In genomic region chr19:4669723-4670480, GRCh38 we compare ENCODE assay signal across 1 cellular context.
TF ChIP-seq lines count a peak whose summit lies in the region.

Gene MYDGF, minus strand, starts transcription at chr19:4670342. Its CDS starts 8 bp downstream, at chr19:4670334.

TF ChIP-seq in HepG2, 621 proteins besides CTCF, POLR2A, EP300 and RAD21 (continued from another document and continues in another):
- TF ChIP-seq PRDM15 (CRISPR knock-in tag; IDR thresholded peaks at IDR 0.05) (no peak), TBX2 (CRISPR knock-in tag; IDR thresholded peaks at IDR 0.05; ENCODE audit: borderline replicate concordance) (peak; percentile 51), PAF1 (CRISPR knock-in tag; IDR thresholded peaks at IDR 0.05) (no peak), LBX2 (CRISPR knock-in tag; IDR thresholded peaks at IDR 0.05; ENCODE audit: borderline replicate concordance) (peak; percentile 46; the same call in 1 of the 2 replicates), ZSCAN5A (CRISPR knock-in tag; IDR thresholded peaks at IDR 0.05; ENCODE audit: borderline replicate concordance) (no peak), SOX6 (IDR thresholded peaks at IDR 0.05) (no peak), SOX6 (CRISPR knock-in tag; IDR thresholded peaks at IDR 0.05) (0 out of 2 replicates have a peak, but pooled peaks have one; percentile 12), ATF6 (CRISPR knock-in tag; conservative IDR thresholded peaks at IDR 0.05) (peak; percentile 29; the same call in 1 of the 2 replicates), BCL3 (CRISPR knock-in tag; IDR thresholded peaks at IDR 0.05) (0 out of 2 replicates have a peak, but pooled peaks have one; percentile 61), ZFX (CRISPR knock-in tag; IDR thresholded peaks at IDR 0.05; ENCODE audit: low read depth) (peak; percentile 97), ZNF724P (CRISPR knock-in tag; IDR thresholded peaks at IDR 0.05; ENCODE audit: borderline replicate concordance) (no peak), ZNF335 (CRISPR knock-in tag; IDR thresholded peaks at IDR 0.05) (peak; percentile 90), SRSF1 (optimal IDR thresholded peaks at IDR 0.05; ENCODE audit: low read depth, low read length) (peak; percentile 13), NONO (IDR thresholded peaks at IDR 0.05) (no peak), NONO (CRISPR knock-in tag; conservative IDR thresholded peaks at IDR 0.05) (peak; percentile 76; the same call in 1 of the 2 replicates), MXI1 (IDR thresholded peaks at IDR 0.05; ENCODE audit: borderline replicate concordance, low read depth, low read length) (peak; percentile 97; the same call in 2 of the 3 replicates), FOXJ3 (CRISPR knock-in tag; IDR thresholded peaks at IDR 0.05; ENCODE audit: borderline replicate concordance) (no peak), HNF1A (IDR thresholded peaks at IDR 0.05; ENCODE audit: low read depth) (no peak), HNF1A (CRISPR knock-in tag; IDR thresholded peaks at IDR 0.05; ENCODE audit: borderline replicate concordance) (peak; percentile 71; the same call in 1 of the 2 replicates), RARA (CRISPR knock-in tag; IDR thresholded peaks at IDR 0.05) (peak; percentile 34; the same call in 1 of the 2 replicates), HOXA3 (CRISPR knock-in tag; IDR thresholded peaks at IDR 0.05) (peak; percentile 96), KLF9 (CRISPR knock-in tag; IDR thresholded peaks at IDR 0.05; ENCODE audit: low read depth) (0 out of 2 replicates have a peak, but pooled peaks have one; percentile 20), CBX1 (IDR thresholded peaks at IDR 0.05; ENCODE audit: low read depth) (peak; percentile 84), ZNF609 (CRISPR knock-in tag; IDR thresholded peaks at IDR 0.05; ENCODE audit: borderline replicate concordance) (peak; percentile 56; the same call in 1 of the 2 replicates), SIX4 (CRISPR knock-in tag; IDR thresholded peaks at IDR 0.05) (peak; percentile 25; the same call in 1 of the 2 replicates), AHDC1 (CRISPR knock-in tag; IDR thresholded peaks at IDR 0.05; ENCODE audit: borderline replicate concordance) (no peak), AGO2 (optimal IDR thresholded peaks at IDR 0.05; ENCODE audit: low read depth, low read length) (peak; percentile 68), MAF1 (CRISPR knock-in tag; IDR thresholded peaks at IDR 0.05; ENCODE audit: borderline replicate concordance) (0 out of 2 replicates have a peak, but pooled peaks have one; percentile 15), MED8 (CRISPR knock-in tag; IDR thresholded peaks at IDR 0.05; ENCODE audit: insufficient replicate concordance) (no peak)
